17 cellular contexts compared by ENCODE assay signal in the genomic region with DNA sequence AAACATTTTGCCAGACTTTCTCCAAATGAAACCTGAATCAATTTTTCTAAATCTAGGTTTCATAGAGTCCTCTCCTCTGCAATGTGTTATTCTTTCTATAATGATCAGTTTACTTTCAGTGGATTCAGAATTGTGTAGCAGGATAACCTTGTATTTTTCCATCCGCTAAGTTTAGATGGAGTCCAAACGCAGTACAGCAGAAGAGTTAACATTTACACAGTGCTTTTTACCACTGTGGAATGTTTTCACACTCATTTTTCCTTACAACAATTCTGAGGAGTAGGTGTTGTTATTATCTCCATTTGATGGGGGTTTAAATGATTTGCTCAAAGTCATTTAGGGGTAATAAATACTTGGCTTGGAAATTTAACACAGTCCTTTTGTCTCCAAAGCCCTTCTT. TPM values are rescaled to one million over a fixed set of nuclear protein-coding genes. Genes with fewer than 3 reads are reported as not detected.
A peak's percentile ranks its signal among the peaks of the same experiment; 100 is the strongest.
DNase-seq lines count a peak whose midpoint lies in the region; FAIRE-seq and TF ChIP-seq lines count a peak whose summit lies in the region.
"Had no signal": no experiment of that assay in that cellular context is flagged by ENCODE, and none has a peak within 500 bp of the region (broad histone marks: within the 10 kb centered on the region; RNA-seq: fewer than 3 reads in every experiment).

No MANE protein-coding gene starts in this region.

- no peaks in the 10 kb centered on the region for H3K79me2 ChIP-seq in osteoblast (ENCODE audit: insufficient read depth, low read length)

- peaks cover 29% of the 10 kb centered on the region for H3K4me1 Mint-ChIP-seq in chondrocyte (ENCODE audit: low read depth)
- no peaks in the 10 kb centered on the region for H3K4me1 Mint-ChIP-seq in activated CD4-positive, alpha-beta T cell treated with anti-CD3 and anti-CD28 coated beads, Interleukin-2, amount 10 ng/mL, durations not matched to agents 24 days and 14 days

- peak overlapping the region; percentile 86 for H3K27ac Mint-ChIP-seq in chondrocyte (ENCODE audit: unreplicated experiment)
- no peak overlapping the region for H3K27ac Mint-ChIP-seq in activated CD4-positive, alpha-beta T cell treated with anti-CD3 and anti-CD28 coated beads, Interleukin-2, amount 10 ng/mL, durations not matched to agents 24 days and 14 days

- peaks cover under 1% of the 10 kb centered on the region for H3K27me3 Mint-ChIP-seq in chondrocyte (ENCODE audit: low read depth)
- peaks cover 22% of the 10 kb centered on the region for H3K27me3 Mint-ChIP-seq in activated CD4-positive, alpha-beta T cell treated with anti-CD3 and anti-CD28 coated beads, Interleukin-2, amount 10 ng/mL, durations not matched to agents 24 days and 14 days

- peak overlapping the region; percentile 3 for H3K4me2 ChIP-seq in osteoblast (ENCODE audit: insufficient read depth, low read length)

- no peaks in the 10 kb centered on the region for H4K20me1 ChIP-seq in osteoblast (ENCODE audit: insufficient read depth, low read length)

- no peaks in the 10 kb centered on the region for H3K9me3 Mint-ChIP-seq in chondrocyte (ENCODE audit: low read depth)
- H3K9me3 Mint-ChIP-seq in activated CD4-positive, alpha-beta T cell treated with anti-CD3 and anti-CD28 coated beads, Interleukin-2, amount 10 ng/mL, durations not matched to agents 24 days and 14 days = peaks cover 9% of the 10 kb centered on the region

- no peak for TF ChIP-seq CTCF in chondrocyte (IDR thresholded peaks at IDR 0.05)
- TF ChIP-seq CTCF in osteoblast (IDR thresholded peaks at IDR 0.05; ENCODE audit: extremely low read depth, low read depth, low read length) = no peak
- no peak for TF ChIP-seq CTCF in tibial artery (IDR thresholded peaks at IDR 0.05)

- H3K4me3 ChIP-seq in osteoblast (ENCODE audit: insufficient read depth, low read length) (no peak overlapping the region), tibial artery (no peak overlapping the region)
- H3K4me3 ChIP-seq: HAP-1 had no signal

- intact Hi-C loops in tibial artery (cut with DNase I; ENCODE audit: low total_unique reads) = no loop called here
- intact Hi-C loops in activated CD4-positive, alpha-beta T cell treated with anti-CD3 and anti-CD28 coated beads, Interleukin-2, amount 10 ng/mL, durations not matched to agents 24 days and 14 days (cut with micrococcal nuclease) = no loop called here

- peaks cover 3% of the 10 kb centered on the region for H3K36me3 Mint-ChIP-seq in chondrocyte (ENCODE audit: low read depth)
- H3K36me3 Mint-ChIP-seq in activated CD4-positive, alpha-beta T cell treated with anti-CD3 and anti-CD28 coated beads, Interleukin-2, amount 10 ng/mL, durations not matched to agents 24 days and 14 days (ENCODE audit: low read depth) = no peaks in the 10 kb centered on the region

- no peaks in the 10 kb centered on the region for H3K9me3 ChIP-seq in osteoblast (ENCODE audit: low read depth, low read length)
- peaks cover 0 to 4% (median 0%) of the 10 kb centered on the region in 3 donors for H3K9me3 ChIP-seq in tibial artery
- H3K9me3 ChIP-seq: HAP-1 had no signal

- H2AFZ ChIP-seq in osteoblast (ENCODE audit: low read length) = no peak overlapping the region

- FAIRE-seq in GM19239 (lab: Jason Lieb, UNC) = no peak

- peak overlapping the region; percentile 24 for H3K4me3 Mint-ChIP-seq in chondrocyte (ENCODE audit: unreplicated experiment)
- H3K4me3 Mint-ChIP-seq in activated CD4-positive, alpha-beta T cell treated with anti-CD3 and anti-CD28 coated beads, Interleukin-2, amount 10 ng/mL, durations not matched to agents 24 days and 14 days = no peak overlapping the region

- DNase-seq in HS-5 (ENCODE audit: low read depth) = peak; percentile 4
- DNase-seq in chondrocyte (ENCODE audit: low spot score) = no peak
- no peak for DNase-seq in osteoblast (ENCODE audit: insufficient read length, low spot score, missing footprints)
- no peak for DNase-seq in tibial artery
- DNase-seq in activated CD4-positive, alpha-beta T cell treated with anti-CD3 and anti-CD28 coated beads, Interleukin-2, amount 10 ng/mL, durations not matched to agents 24 days and 14 days = no peak
- DNase-seq in GM19239 (ENCODE audit: insufficient read length, low spot score) = no peak
- DNase-seq in NCI-H2171 treated with DMSO at 0.1 percent for 48 hours (lab: John Stamatoyannopoulos, UW) = no peak
- DNase-seq: COR-L47, NCI-H1105, NCI-H187, NCI-H526 treated with DMSO at 0.1 percent for 48 hours, SIG-M5 had no signal

- H3K36me3 ChIP-seq in osteoblast (ENCODE audit: insufficient read depth, low read length) (no peaks in the 10 kb centered on the region), tibial artery (no peaks in the 10 kb centered on the region)
- H3K36me3 ChIP-seq: HAP-1 had no signal

- H3K4me1 ChIP-seq in osteoblast (ENCODE audit: insufficient read depth, low read length) = peaks cover 17% of the 10 kb centered on the region
- peaks cover 0 to 29% (median 6%) of the 10 kb centered on the region in 4 donors for H3K4me1 ChIP-seq in tibial artery
- H3K4me1 ChIP-seq: HAP-1 had no signal

- no peak overlapping the region for H3K27ac ChIP-seq in osteoblast (ENCODE audit: low read depth, low read length)
- H3K27ac ChIP-seq in tibial artery = peak overlapping the region; percentile 12 to 54
- H3K27ac ChIP-seq: HL-60 had no signal

- peaks cover 4% of the 10 kb centered on the region for H3K27me3 ChIP-seq in osteoblast (ENCODE audit: insufficient read depth, low read length)
- H3K27me3 ChIP-seq in tibial artery = no peaks in the 10 kb centered on the region

RNA-seq across cellular contexts. Expression of a gene that starts 9.6 kb away (rescaled TPM):
- 1.1 to 1.6 TPM (median 1.3 TPM) in 3 replicates for total RNA-seq in chondrocyte
- total RNA-seq in osteoblast = 0.36 and 0.59 TPM in 2 replicates
- total RNA-seq in activated CD4-positive, alpha-beta T cell treated with anti-CD3 and anti-CD28 coated beads, Interleukin-2, amount 10 ng/mL, durations not matched to agents 24 days and 14 days = 0.14 TPM in 1 of 2 replicates, not detected in the other
- total RNA-seq: OCI-LY7 had no signal

RNA-seq across cellular contexts. Expression of a gene that starts 16.9 kb away (rescaled TPM):
- 16.4 to 19.7 TPM (median 17.9 TPM) in 3 replicates for total RNA-seq in chondrocyte
- 32.1 and 33.7 TPM in 2 replicates for total RNA-seq in osteoblast
- 1.1 and 1.7 TPM in 2 replicates for total RNA-seq in activated CD4-positive, alpha-beta T cell treated with anti-CD3 and anti-CD28 coated beads, Interleukin-2, amount 10 ng/mL, durations not matched to agents 24 days and 14 days
- total RNA-seq: OCI-LY7 had no signal

RNA-seq across cellular contexts. Expression of a gene that starts 20.7 kb away (rescaled TPM):
- total RNA-seq in chondrocyte (not detected in 3 replicates), osteoblast (not detected in 2 replicates)
- total RNA-seq in activated CD4-positive, alpha-beta T cell treated with anti-CD3 and anti-CD28 coated beads, Interleukin-2, amount 10 ng/mL, durations not matched to agents 24 days and 14 days = not detected in 2 replicates
- total RNA-seq: LHCN-M2, OCI-LY7, RPMI7951 had no signal
